In genomic region chr19:47134533-47134932, GRCh38 we compare ENCODE assay signal across 12 cellular contexts. TPM values are rescaled to one million over a fixed set of nuclear protein-coding genes. Genes with fewer than 3 reads are reported as not detected.
DNase-seq lines count a peak whose midpoint lies in the region; ATAC-seq lines count a peak whose summit lies in the region.
"Had no signal": no experiment of that assay in that cellular context is flagged by ENCODE, and none has a peak within 500 bp of the region (broad histone marks: within the 10 kb centered on the region; RNA-seq: fewer than 3 reads in every experiment).

No MANE protein-coding gene starts in this region.

- no peak overlapping the region for H3K27ac ChIP-seq in CD8-positive, alpha-beta memory T cell (ENCODE audit: low read depth, low read length)
- no peak overlapping the region for H3K27ac ChIP-seq in HUES6 (ENCODE audit: low read depth, low read length)
- H3K27ac ChIP-seq: ovary, stomach had no signal

- H3K4me1 ChIP-seq in CD8-positive, alpha-beta memory T cell (ENCODE audit: insufficient read depth, low read length) = peaks cover 33% of the 10 kb centered on the region
- H3K4me1 ChIP-seq in HUES6 (ENCODE audit: control insufficient read depth, insufficient read depth, low read length) (peaks cover 20% of the 10 kb centered on the region), mucosa of stomach (ENCODE audit: control insufficient read depth, insufficient read depth, low read length) (peaks cover 8% of the 10 kb centered on the region)

- POLR2A ChIA-PET in CD8-positive, alpha-beta memory T cell (lab: Charles Lee) = no interaction called here

- H3K4me3 ChIP-seq in CD8-positive, alpha-beta memory T cell (ENCODE audit: low read length) = no peak overlapping the region
- peak overlapping the region; percentile 28; the same call in 1 of the 2 replicates for H3K4me3 ChIP-seq in HUES6 (ENCODE audit: low read depth, low read length)
- no peak overlapping the region for H3K4me3 ChIP-seq in mucosa of stomach (ENCODE audit: low read length)
- H3K4me3 ChIP-seq: ovary, stomach had no signal

- peak overlapping the region in 3 of 7 donors; percentile 13 to 73 (median 37) for H3K4me3 Mint-ChIP-seq in CD8-positive, alpha-beta memory T cell
- peak overlapping the region; percentile 18 for H3K4me3 Mint-ChIP-seq in activated naive CD8-positive, alpha-beta T cell treated with anti-CD3 and anti-CD28 coated beads, Interleukin-2, amount 50 U/mL, for 24 hours

- H3K9me3 ChIP-seq in CD8-positive, alpha-beta memory T cell (ENCODE audit: low read length) = no peaks in the 10 kb centered on the region
- no peaks in the 10 kb centered on the region for H3K9me3 ChIP-seq in HUES6 (ENCODE audit: control insufficient read depth, insufficient read depth, low read depth, low read length)
- no peaks in the 10 kb centered on the region for H3K9me3 ChIP-seq in mucosa of stomach (ENCODE audit: control insufficient read depth, low read length)
- H3K9me3 ChIP-seq: ovary, stomach had no signal

- peak overlapping the region in 6 of 8 donors; percentile 2 to 58 (median 42) for H3K27ac Mint-ChIP-seq in CD8-positive, alpha-beta memory T cell
- H3K27ac Mint-ChIP-seq in activated naive CD8-positive, alpha-beta T cell treated with anti-CD3 and anti-CD28 coated beads, Interleukin-2, amount 50 U/mL, for 24 hours = no peak overlapping the region

- H3K4me1 Mint-ChIP-seq in CD8-positive, alpha-beta memory T cell = peaks cover 50 to 78% (median 64%) of the 10 kb centered on the region in 3 donors
- peaks cover 56% of the 10 kb centered on the region for H3K4me1 Mint-ChIP-seq in activated naive CD8-positive, alpha-beta T cell treated with anti-CD3 and anti-CD28 coated beads, Interleukin-2, amount 50 U/mL, for 24 hours

- H3K9ac ChIP-seq in HUES6 (ENCODE audit: low read length) = no peak overlapping the region
- peak overlapping the region; percentile 38 for H3K9ac ChIP-seq in mucosa of stomach (ENCODE audit: low read length)

- peaks cover 0 to 40% (median 5%) of the 10 kb centered on the region in 3 donors for H3K36me3 Mint-ChIP-seq in CD8-positive, alpha-beta memory T cell
- H3K36me3 Mint-ChIP-seq in activated naive CD8-positive, alpha-beta T cell treated with anti-CD3 and anti-CD28 coated beads, Interleukin-2, amount 50 U/mL, for 24 hours (ENCODE audit: low read depth) = peaks cover 65% of the 10 kb centered on the region

- no peaks in the 10 kb centered on the region for H3K27me3 ChIP-seq in CD8-positive, alpha-beta memory T cell (ENCODE audit: insufficient read depth, low read length, poor library complexity, severe bottlenecking)
- H3K27me3 ChIP-seq in HUES6 (ENCODE audit: control insufficient read depth, insufficient read depth, low read length) (no peaks in the 10 kb centered on the region), mucosa of stomach (ENCODE audit: control insufficient read depth, insufficient read depth, low read length) (no peaks in the 10 kb centered on the region)
- H3K27me3 ChIP-seq: ovary, stomach had no signal

- ATAC-seq in activated naive CD8-positive, alpha-beta T cell treated with anti-CD3 and anti-CD28 coated beads, Interleukin-2, amount 50 U/mL, for 24 hours = no peak
- ATAC-seq in GM18861 (IDR thresholded peaks at IDR 0.05; ENCODE audit: unreplicated experiment) = no peak

- peaks cover 0 to 3% (median 0%) of the 10 kb centered on the region in 5 donors for H3K9me3 Mint-ChIP-seq in CD8-positive, alpha-beta memory T cell
- H3K9me3 Mint-ChIP-seq in activated naive CD8-positive, alpha-beta T cell treated with anti-CD3 and anti-CD28 coated beads, Interleukin-2, amount 50 U/mL, for 24 hours = peaks cover 7% of the 10 kb centered on the region

- H3K36me3 ChIP-seq in CD8-positive, alpha-beta memory T cell (ENCODE audit: insufficient read depth, low read length) = no peaks in the 10 kb centered on the region
- H3K36me3 ChIP-seq in HUES6 (ENCODE audit: control insufficient read depth, insufficient read depth, low read length) (peaks cover 54% of the 10 kb centered on the region), mucosa of stomach (ENCODE audit: control insufficient read depth, insufficient read depth, low read length) (no peaks in the 10 kb centered on the region)
- H3K36me3 ChIP-seq: ovary had no signal

- no peak for DNase-seq in CD8-positive, alpha-beta memory T cell
- DNase-seq in activated naive CD8-positive, alpha-beta T cell treated with anti-CD3 and anti-CD28 coated beads, Interleukin-2, amount 50 U/mL, for 24 hours = no peak
- DNase-seq in ureter (ENCODE audit: low spot score) = no peak
- DNase-seq in SHP77 (lab: John Stamatoyannopoulos, UW) = no peak
- no peak for DNase-seq in NCI-H2107 (lab: John Stamatoyannopoulos, UW)
- DNase-seq: cerebellar nuclear complex, OCI-M1, ovary, stomach had no signal

- H3K27me3 Mint-ChIP-seq in CD8-positive, alpha-beta memory T cell = peaks cover 0 to 8% of the 10 kb centered on the region in 2 donors
- peaks cover 4% of the 10 kb centered on the region for H3K27me3 Mint-ChIP-seq in activated naive CD8-positive, alpha-beta T cell treated with anti-CD3 and anti-CD28 coated beads, Interleukin-2, amount 50 U/mL, for 24 hours

- CTCF ChIA-PET in CD8-positive, alpha-beta memory T cell (lab: Charles Lee) = interaction anchor here (0.8 kb wide), 1 partner anchor 109 kb away, joined by 3 read pairs; no protein-coding TSS in a partner anchor

RNA-seq across cellular contexts. Expression of gene SAE1, which starts 3.9 kb away (rescaled TPM):
- 100 to 1,000 TPM; 167 to 172 TPM for total RNA-seq in CD8-positive, alpha-beta memory T cell
- polyA plus RNA-seq in CD8-positive, alpha-beta memory T cell = 107 TPM
- 56.9 TPM for total RNA-seq in ureter

RNA-seq across cellular contexts. Expression of gene ZC3H4, which starts 21.0 kb away (rescaled TPM):
- total RNA-seq in CD8-positive, alpha-beta memory T cell = 10 to 100 TPM; 90.3 to 99.6 TPM
- 3.2 TPM for polyA plus RNA-seq in CD8-positive, alpha-beta memory T cell
- 55.1 TPM for total RNA-seq in ureter
